1 cellular context compared by ENCODE assay signal in genomic region chr1:47024138-47024856, GRCh38.
TF ChIP-seq lines count a peak whose summit lies in the region.

No MANE protein-coding gene starts in this region.

TF ChIP-seq in HEK293, 187 proteins besides CTCF, POLR2A, EP300 and RAD21:
- TF ChIP-seq REST (tag by site-specific recombination; IDR thresholded peaks at IDR 0.05) = no peak
- peak; percentile 7; the same call in 1 of the 2 replicates for TF ChIP-seq PRDM1 (tag by site-specific recombination; IDR thresholded peaks at IDR 0.05)
- no peak for TF ChIP-seq PBX3 (CRISPR knock-in tag; IDR thresholded peaks at IDR 0.05)
- TF ChIP-seq ZBTB49 (tag by site-specific recombination; IDR thresholded peaks at IDR 0.05; ENCODE audit: low read depth) = no peak
- TF ChIP-seq KLF1 (tag by site-specific recombination; IDR thresholded peaks at IDR 0.05) = 0 out of 2 replicates have a peak, but pooled peaks have one; percentile 24
- TF ChIP-seq PRDM10 (tag by site-specific recombination; IDR thresholded peaks at IDR 0.05) = peak; percentile 62
- no peak for TF ChIP-seq ZNF473 (tag by site-specific recombination; IDR thresholded peaks at IDR 0.05)
- TF ChIP-seq ZNF670 (tag by site-specific recombination; IDR thresholded peaks at IDR 0.05; ENCODE audit: low read depth) = no peak
- TF ChIP-seq ZNF140 (tag by site-specific recombination; IDR thresholded peaks at IDR 0.05) = no peak
- no peak for TF ChIP-seq ZSCAN16 (tag by site-specific recombination; IDR thresholded peaks at IDR 0.05)
- TF ChIP-seq ZBTB48 (tag by site-specific recombination; IDR thresholded peaks at IDR 0.05) = 0 out of 2 replicates have a peak, but pooled peaks have one; percentile 27
- TF ChIP-seq WT1 (tag by site-specific recombination; IDR thresholded peaks at IDR 0.05) = peak; percentile 51; the same call in 1 of the 2 replicates
